25 cellular contexts compared by ENCODE assay signal in genomic region chr17:1104222-1104621, GRCh38.
DNase-seq lines count a peak whose midpoint lies in the region; ATAC-seq and TF ChIP-seq lines count a peak whose summit lies in the region.
"Had no signal": no experiment of that assay in that cellular context is flagged by ENCODE, and none has a peak within 500 bp of the region (broad histone marks: within the 10 kb centered on the region; RNA-seq: fewer than 3 reads in every experiment).

No MANE protein-coding gene starts in this region.

- POLR2A ChIA-PET in SK-N-SH (lab: Yijun Ruan, JAX) = interaction anchor here (0.6 to 1.3 kb wide), 2 partner anchors 18 to 28 kb away, joined by 3 read pairs; no protein-coding TSS in a partner anchor

- no peak for TF ChIP-seq RAD21 in SK-N-SH (IDR thresholded peaks at IDR 0.05; ENCODE audit: low read length)

- ATAC-seq in SK-N-SH treated with all-trans-retinoic acid at 6 μM for 48 hours (no peak), heart left ventricle (peak; percentile 40 to 80 (median 66)), upper lobe of right lung (peak; percentile 3)
- ATAC-seq: HCT116 had no signal

- no peak overlapping the region for H3K4me2 ChIP-seq in SK-N-SH
- H3K4me2 ChIP-seq: KMS-11, neural progenitor cell had no signal

- TF ChIP-seq POLR2A in heart left ventricle (IDR thresholded peaks at IDR 0.05) = peak in 1 of 2 donors; percentile 11

- no peak overlapping the region for H3K9ac ChIP-seq in SK-N-SH
- H3K9ac ChIP-seq: KMS-11, neural progenitor cell had no signal

- no peaks in the 10 kb centered on the region for H3K27me3 ChIP-seq in SK-N-SH (ENCODE audit: insufficient read depth)
- no peaks in the 10 kb centered on the region for H3K27me3 ChIP-seq in heart left ventricle
- no peaks in the 10 kb centered on the region for H3K27me3 ChIP-seq in neutrophil
- no peaks in the 10 kb centered on the region for H3K27me3 ChIP-seq in upper lobe of right lung
- H3K27me3 ChIP-seq: SJSA1 had no signal

- CTCF ChIA-PET in SK-N-SH (lab: Yijun Ruan, JAX) = interaction anchor here (0.7 to 1.9 kb wide), 2 partner anchors 18 to 40 kb away, joined by 3 to 4 read pairs; no protein-coding TSS in a partner anchor

- peaks cover 8 to 29% of the 10 kb centered on the region in 2 experiments; a peak in 2 of 4 replicates for H3K4me1 ChIP-seq in SK-N-SH (ENCODE audit: control insufficient read depth in 1 of 2, insufficient read depth in 2 of 2, low read depth in 1 of 2, low read length in 1 of 2)
- H3K4me1 ChIP-seq in heart left ventricle = peaks cover 0 to 87% (median 60%) of the 10 kb centered on the region in 12 donors
- peaks cover 42 to 43% of the 10 kb centered on the region in 2 experiments for H3K4me1 ChIP-seq in neutrophil (ENCODE audit: control insufficient read depth in 1 of 2, insufficient read depth in 1 of 2, low read depth in 1 of 2, low read length in 1 of 2)
- peaks cover 19% of the 10 kb centered on the region for H3K4me1 ChIP-seq in upper lobe of right lung

- H3K27ac ChIP-seq in SK-N-SH (ENCODE audit: low read depth in 2 of 2, low read length in 1 of 2) (peak overlapping the region in 1 of 2 experiments; percentile 75; a peak in 1 of 4 replicates), heart left ventricle (peak overlapping the region; percentile 55 to 99 (median 96)), neutrophil (peak overlapping the region; percentile 45), upper lobe of right lung (no peak overlapping the region)
- H3K27ac ChIP-seq: 22Rv1, KMS-11, lower lobe of right lung, neural progenitor cell, SJSA1 had no signal

- H3K9me3 ChIP-seq in SK-N-SH (no peaks in the 10 kb centered on the region), heart left ventricle (no peaks in the 10 kb centered on the region), neutrophil (no peaks in the 10 kb centered on the region), upper lobe of right lung (no peaks in the 10 kb centered on the region)
- H3K9me3 ChIP-seq: lower lobe of right lung, SJSA1 had no signal

- H3F3A ChIP-seq in SK-N-SH (replicated peaks; ENCODE audit: insufficient read depth) = no peaks in the 10 kb centered on the region

- intact Hi-C loops in heart left ventricle (cut with DNase I) (no loop called here), upper lobe of right lung (cut with DNase I) (no loop called here), posterior cingulate gyrus (cut with DNase I) (no loop called here)

- H3K9me2 ChIP-seq in SK-N-SH = no peaks in the 10 kb centered on the region

- peak in 1 of 2 experiments; percentile 9; a peak in 1 of 4 replicates for TF ChIP-seq EP300 in SK-N-SH (IDR thresholded peaks at IDR 0.05; ENCODE audit: borderline replicate concordance in 1 of 2, low read depth in 1 of 2, low read length in 1 of 2)

- H3K4me3 ChIP-seq in SK-N-SH (ENCODE audit: low read depth in 2 of 2, low read length in 1 of 2) = no peak overlapping the region
- peak overlapping the region in 5 of 12 donors; percentile 15 to 29 (median 21) for H3K4me3 ChIP-seq in heart left ventricle
- H3K4me3 ChIP-seq in neutrophil (ENCODE audit: low read depth in 1 of 2, low read length in 1 of 2) = no peak overlapping the region
- H3K4me3 ChIP-seq in upper lobe of right lung = no peak overlapping the region
- H3K4me3 ChIP-seq: lower lobe of right lung, neural progenitor cell, SJSA1 had no signal

- no peak overlapping the region for H2AFZ ChIP-seq in SK-N-SH (ENCODE audit: low read depth)
- H2AFZ ChIP-seq: neural progenitor cell had no signal

- DNase-seq in SK-N-SH = peak; percentile 60
- peak; percentile 73 to 91 (median 74) for DNase-seq in heart left ventricle
- DNase-seq in upper lobe of right lung = no peak
- no peak for DNase-seq in posterior cingulate gyrus
- no peak for DNase-seq in activated CD4-positive, alpha-beta T cell treated with anti-CD3 and anti-CD28 coated beads for 4 hours
- DNase-seq in NCI-H187 (lab: John Stamatoyannopoulos, UW) = no peak
- DNase-seq: activated CD4-positive, alpha-beta T cell treated with anti-CD3 and anti-CD28 coated beads, Interleukin-2, amount 50 U/mL, for 4 hours; activated CD4-positive, CD25-positive, alpha-beta regulatory T cell; CD4-positive, CD25-positive, alpha-beta regulatory T cell; central memory CD4-positive, alpha-beta T cell; lower lobe of right lung; MM.1S; NCI-H2029 treated with DMSO at 0.1 percent for 48 hours; NCI-H226; NCI-H69; small intestine; stimulated activated CD8-positive, alpha-beta memory T cell treated with anti-CD3 and anti-CD28 coated beads, Interleukin-4, amount 100 ng/mL, for 48 hours; T-helper 1 cell had no signal

- 93% methylated on average over 6 of the region's 8 CpGs for WGBS in SK-N-SH (ENCODE audit: low lambda C conversion rate)
- 24 to 44% (median 42%) methylated on average over 6 to 8 of the region's 8 CpGs for WGBS in heart left ventricle, 4 donors

- TF ChIP-seq CTCF in SK-N-SH (IDR thresholded peaks at IDR 0.05) = no peak
- no peak for TF ChIP-seq CTCF in heart left ventricle (IDR thresholded peaks at IDR 0.05)
- TF ChIP-seq CTCF in neutrophil (IDR thresholded peaks at IDR 0.05) = no peak
- TF ChIP-seq CTCF in upper lobe of right lung (IDR thresholded peaks at IDR 0.05) = no peak

- peaks cover 75% of the 10 kb centered on the region for H3K79me2 ChIP-seq in SK-N-SH (ENCODE audit: insufficient read depth)

- H3K36me3 ChIP-seq in SK-N-SH (replicated peaks in 1 of 2; ENCODE audit: control insufficient read depth in 1 of 2, insufficient read depth in 2 of 2, low read length in 1 of 2) (peaks cover 6 to 10% of the 10 kb centered on the region in 2 experiments), heart left ventricle (peaks cover 0 to 26% (median 13%) of the 10 kb centered on the region in 9 donors), neutrophil (peaks cover 40% of the 10 kb centered on the region), upper lobe of right lung (peaks cover 13% of the 10 kb centered on the region)
- H3K36me3 ChIP-seq: neural progenitor cell had no signal

- no peaks in the 10 kb centered on the region for H4K20me1 ChIP-seq in SK-N-SH (ENCODE audit: insufficient read depth)

TF ChIP-seq in SK-N-SH, 30 proteins besides CTCF, POLR2A, EP300 and RAD21:
- TF ChIP-seq RCOR1 (IDR thresholded peaks at IDR 0.05; ENCODE audit: low read length) (peak; percentile 13; the same call in 1 of the 2 replicates), YY1 (IDR thresholded peaks at IDR 0.05; ENCODE audit: low read depth) (no peak), REST (IDR thresholded peaks at IDR 0.05; ENCODE audit: low read depth, low read length) (no peak), GATA2 (CRISPR knock-in tag; IDR thresholded peaks at IDR 0.05) (peak; percentile 10; the same call in 1 of the 2 replicates), GABPA (IDR thresholded peaks at IDR 0.05; ENCODE audit: low read depth) (no peak)

TF ChIP-seq in SK-N-SH treated with all-trans-retinoic acid at 6 μM for 48 hours, 23 proteins besides CTCF, POLR2A, EP300 and RAD21:
- no peak for TF ChIP-seq BACH2 (CRISPR knock-in tag; IDR thresholded peaks at IDR 0.05; ENCODE audit: borderline replicate concordance)
- TF ChIP-seq TSHZ2 (CRISPR knock-in tag; IDR thresholded peaks at IDR 0.05) = no peak
- no peak for TF ChIP-seq CREB5 (CRISPR knock-in tag; IDR thresholded peaks at IDR 0.05; ENCODE audit: low read depth)
- no peak for TF ChIP-seq RARB (CRISPR knock-in tag; IDR thresholded peaks at IDR 0.05)
- TF ChIP-seq OSR1 (CRISPR knock-in tag; IDR thresholded peaks at IDR 0.05) = no peak
TF ChIP-seq in SK-N-SH treated with all-trans-retinoic acid at 6 μM for 48 hours: peak in this region for 0.

Comparison
In these comparisons a context has a peak if more than half of its experiments do, and no peak if none do; other contexts are left out.
1. DNase-seq: peak in SK-N-SH (single experiment) and heart left ventricle (5 of 5); none in upper lobe of right lung (single experiment), posterior cingulate gyrus (0 of 10), activated CD4-positive, alpha-beta T cell treated with anti-CD3 and anti-CD28 coated beads for 4 hours (0 of 2) and NCI-H187 (0 of 2).